ENCODE assay signal across 12 cellular contexts in the genomic region with DNA sequence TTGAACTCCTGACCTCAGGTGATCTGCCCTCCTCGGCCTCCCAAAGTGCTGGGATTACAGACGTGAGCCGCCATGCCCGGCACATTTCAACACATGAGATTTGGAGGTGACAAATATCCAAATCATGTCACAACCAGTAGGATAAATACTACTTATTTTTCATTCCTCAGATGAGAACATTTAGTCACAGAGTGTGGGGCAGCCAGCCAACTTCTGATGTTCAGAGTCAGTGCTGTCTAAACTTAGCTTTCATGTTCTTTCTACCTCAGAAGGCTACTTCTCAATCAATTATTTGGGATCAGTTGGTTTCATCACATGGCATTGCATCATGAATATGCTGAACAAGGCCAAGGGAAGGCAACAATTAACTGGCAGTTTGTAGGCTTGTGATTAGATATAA.
DNase-seq lines count a peak whose midpoint lies in the region; ATAC-seq and TF ChIP-seq lines count a peak whose summit lies in the region.
"Had no signal": no experiment of that assay in that cellular context is flagged by ENCODE, and none has a peak within 500 bp of the region (broad histone marks: within the 10 kb centered on the region; RNA-seq: fewer than 3 reads in every experiment).

No MANE protein-coding gene starts in this region.

- no peak overlapping the region for H3K27ac Mint-ChIP-seq in activated CD8-positive, alpha-beta T cell treated with anti-CD3 and anti-CD28 coated beads, Interleukin-2, amount 10 ng/mL, durations not matched to agents 7 days and 5 days
- H3K27ac Mint-ChIP-seq: activated CD4-positive, alpha-beta memory T cell treated with anti-CD3 and anti-CD28 coated beads for 36 hours; activated naive CD8-positive, alpha-beta T cell treated with anti-CD3 and anti-CD28 coated beads, Interleukin-2, amount 50 U/mL, for 24 hours had no signal

- H3K9me3 Mint-ChIP-seq in activated CD8-positive, alpha-beta T cell treated with anti-CD3 and anti-CD28 coated beads, Interleukin-2, amount 10 ng/mL, durations not matched to agents 7 days and 5 days (ENCODE audit: insufficient read depth), result no peaks in the 10 kb centered on the region
- H3K9me3 Mint-ChIP-seq: activated CD4-positive, alpha-beta memory T cell treated with anti-CD3 and anti-CD28 coated beads for 36 hours; activated naive CD8-positive, alpha-beta T cell treated with anti-CD3 and anti-CD28 coated beads, Interleukin-2, amount 50 U/mL, for 24 hours; neural crest cell had no signal

- CTCF ChIA-PET in activated CD8-positive, alpha-beta T cell treated with anti-CD3 and anti-CD28 coated beads, Interleukin-2, amount 10 ng/mL, durations not matched to agents 7 days and 5 days (lab: Charles Lee), result interaction anchor here (0.6 kb wide), 1 partner anchor 342 kb away, joined by 3 read pairs; no protein-coding TSS in a partner anchor

- no peak overlapping the region for H3K4me3 Mint-ChIP-seq in activated CD8-positive, alpha-beta T cell treated with anti-CD3 and anti-CD28 coated beads, Interleukin-2, amount 10 ng/mL, durations not matched to agents 7 days and 5 days
- H3K4me3 Mint-ChIP-seq: activated CD4-positive, alpha-beta memory T cell treated with anti-CD3 and anti-CD28 coated beads for 36 hours; activated naive CD8-positive, alpha-beta T cell treated with anti-CD3 and anti-CD28 coated beads, Interleukin-2, amount 50 U/mL, for 24 hours; neural crest cell had no signal

- DNase-seq in Daoy (ENCODE audit: low read depth) (peak; percentile 53), astrocyte of the spinal cord (ENCODE audit: low read depth, low spot score) (peak; percentile 70), left cardiac atrium (peak; percentile 88), retinal pigment epithelial cell (ENCODE audit: low read depth) (peak; percentile 54)
- DNase-seq in activated CD8-positive, alpha-beta T cell treated with anti-CD3 and anti-CD28 coated beads, Interleukin-2, amount 10 ng/mL, durations not matched to agents 7 days and 5 days, result no peak
- DNase-seq: activated CD4-positive, alpha-beta memory T cell treated with anti-CD3 and anti-CD28 coated beads for 36 hours; activated naive CD8-positive, alpha-beta T cell treated with anti-CD3 and anti-CD28 coated beads, Interleukin-2, amount 50 U/mL, for 24 hours; NCI-H446 had no signal

- in situ Hi-C loops in astrocyte of the spinal cord (cut with HindIII; ENCODE audit: low sequenced_read_pairs), result no loop called here

- intact Hi-C loops in left cardiac atrium (cut with DNase I), result no loop called here

- POLR2A ChIA-PET in activated CD8-positive, alpha-beta T cell treated with anti-CD3 and anti-CD28 coated beads, Interleukin-2, amount 10 ng/mL, durations not matched to agents 7 days and 5 days (lab: Charles Lee), result no interaction called here

- no peak overlapping the region for H3K4me3 ChIP-seq in astrocyte of the spinal cord (ENCODE audit: low read depth, low read length)
- no peak overlapping the region for H3K4me3 ChIP-seq in retinal pigment epithelial cell (ENCODE audit: low read length)

- H3K27me3 Mint-ChIP-seq in activated CD8-positive, alpha-beta T cell treated with anti-CD3 and anti-CD28 coated beads, Interleukin-2, amount 10 ng/mL, durations not matched to agents 7 days and 5 days (ENCODE audit: low read depth), result peaks cover 27% of the 10 kb centered on the region
- H3K27me3 Mint-ChIP-seq: activated CD4-positive, alpha-beta memory T cell treated with anti-CD3 and anti-CD28 coated beads for 36 hours had no signal

- TF ChIP-seq CTCF in astrocyte of the spinal cord (IDR thresholded peaks at IDR 0.05; ENCODE audit: low read depth, low read length) (no peak), retinal pigment epithelial cell (conservative IDR thresholded peaks at IDR 0.05; ENCODE audit: low read depth, low read length) (no peak)

- ATAC-seq in left cardiac atrium (peak; percentile 85 to 86), GM21360 (IDR thresholded peaks at IDR 0.05; ENCODE audit: unreplicated experiment) (no peak), GM19351 (IDR thresholded peaks at IDR 0.05; ENCODE audit: unreplicated experiment) (no peak), GM21528 (IDR thresholded peaks at IDR 0.05; ENCODE audit: low FRiP score, unreplicated experiment) (no peak)
- ATAC-seq in activated CD8-positive, alpha-beta T cell treated with anti-CD3 and anti-CD28 coated beads, Interleukin-2, amount 10 ng/mL, durations not matched to agents 7 days and 5 days, result no peak
- ATAC-seq: activated naive CD8-positive, alpha-beta T cell treated with anti-CD3 and anti-CD28 coated beads, Interleukin-2, amount 50 U/mL, for 24 hours had no signal

- H3K36me3 Mint-ChIP-seq in activated CD8-positive, alpha-beta T cell treated with anti-CD3 and anti-CD28 coated beads, Interleukin-2, amount 10 ng/mL, durations not matched to agents 7 days and 5 days (ENCODE audit: low read depth), result no peaks in the 10 kb centered on the region
- H3K36me3 Mint-ChIP-seq: activated CD4-positive, alpha-beta memory T cell treated with anti-CD3 and anti-CD28 coated beads for 36 hours had no signal

- H3K4me1 Mint-ChIP-seq in activated CD8-positive, alpha-beta T cell treated with anti-CD3 and anti-CD28 coated beads, Interleukin-2, amount 10 ng/mL, durations not matched to agents 7 days and 5 days (ENCODE audit: low read depth), result peaks cover 5% of the 10 kb centered on the region
- H3K4me1 Mint-ChIP-seq: neural crest cell had no signal

Comparison
In these comparisons a context has a peak if more than half of its experiments do, and no peak if none do; other contexts are left out.
1. ATAC-seq: peak in left cardiac atrium (2 of 2); none in activated CD8-positive, alpha-beta T cell treated with anti-CD3 and anti-CD28 coated beads, Interleukin-2, amount 10 ng/mL, durations not matched to agents 7 days and 5 days (single experiment), GM21360 (single experiment), GM19351 (single experiment) and GM21528 (single experiment).